25 cellular contexts compared by ENCODE assay signal in genomic region chr5:21931076-21931475, GRCh38.
"Had no signal": no experiment of that assay in that cellular context is flagged by ENCODE, and none has a peak within 500 bp of the region (broad histone marks: within the 10 kb centered on the region; RNA-seq: fewer than 3 reads in every experiment).

No MANE protein-coding gene starts in this region.

- H3K27me3 Mint-ChIP-seq: activated CD4-positive, alpha-beta T cell treated with anti-CD3 and anti-CD28 coated beads, Interleukin-2, amount 10 ng/mL, durations not matched to agents 7 days and 5 days; activated naive CD4-positive, alpha-beta T cell treated with anti-CD3 and anti-CD28 coated beads, Interleukin-2, amount 50 U/mL, for 24 hours; brain; dendritic cell treated with granulocyte-macrophage colony-stimulating factor and Interleukin-4, amounts not matched to agents 40 ng/mL and 50 ng/mL, for 4 days; type B pancreatic cell had no signal

- H3K4me3 ChIP-seq: spleen, testis, vagina had no signal

- H3K4me1 Mint-ChIP-seq: activated CD4-positive, alpha-beta T cell treated with anti-CD3 and anti-CD28 coated beads, Interleukin-2, amount 10 ng/mL, durations not matched to agents 7 days and 5 days; activated naive CD4-positive, alpha-beta T cell treated with anti-CD3 and anti-CD28 coated beads, Interleukin-2, amount 50 U/mL, for 24 hours; natural killer cell had no signal

- H3K9me3 ChIP-seq: testis, vagina had no signal

- H3K36me3 Mint-ChIP-seq: activated naive CD4-positive, alpha-beta T cell treated with anti-CD3 and anti-CD28 coated beads, Interleukin-2, amount 50 U/mL, for 24 hours had no signal

- H3K4me3 Mint-ChIP-seq: activated CD4-positive, alpha-beta T cell treated with anti-CD3 and anti-CD28 coated beads, Interleukin-2, amount 10 ng/mL, durations not matched to agents 7 days and 5 days; activated CD8-positive, alpha-beta T cell treated with anti-CD3 and anti-CD28 coated beads, Interleukin-2, amount 10 ng/mL, durations not matched to agents 7 days and 5 days; activated naive CD4-positive, alpha-beta T cell treated with anti-CD3 and anti-CD28 coated beads, Interleukin-2, amount 50 U/mL, for 24 hours; activated T-helper 1 cell treated with anti-CD3 and anti-CD28 coated beads, Interleukin-12 subunit alpha, Interleukin-12 subunit beta, Interleukin-2, Interleukin-4 antibody, amounts not matched to agents 30 ng/mL and 10 ng/mL and 1 ng/mL, durations not matched to agents 14 hours and 24 hours and 36 hours; brain; dendritic cell treated with granulocyte-macrophage colony-stimulating factor and Interleukin-4, amounts not matched to agents 40 ng/mL and 50 ng/mL, for 4 days; natural killer cell; type B pancreatic cell had no signal

- FAIRE-seq: endometrium, frontal cortex had no signal

- H3K27ac Mint-ChIP-seq: activated CD4-positive, alpha-beta T cell treated with anti-CD3 and anti-CD28 coated beads, Interleukin-2, amount 10 ng/mL, durations not matched to agents 7 days and 5 days; activated CD8-positive, alpha-beta T cell treated with anti-CD3 and anti-CD28 coated beads, Interleukin-2, amount 10 ng/mL, durations not matched to agents 7 days and 5 days; activated naive CD4-positive, alpha-beta T cell treated with anti-CD3 and anti-CD28 coated beads, Interleukin-2, amount 50 U/mL, for 24 hours; activated T-helper 1 cell treated with anti-CD3 and anti-CD28 coated beads, Interleukin-12 subunit alpha, Interleukin-12 subunit beta, Interleukin-2, Interleukin-4 antibody, amounts not matched to agents 30 ng/mL and 10 ng/mL and 1 ng/mL, durations not matched to agents 14 hours and 24 hours and 36 hours; brain; dendritic cell treated with granulocyte-macrophage colony-stimulating factor and Interleukin-4, amounts not matched to agents 40 ng/mL and 50 ng/mL, for 4 days; natural killer cell; type B pancreatic cell had no signal

- H3K4me1 ChIP-seq: spleen, testis, vagina had no signal

- DNase-seq: activated CD4-positive, alpha-beta T cell treated with anti-CD3 and anti-CD28 coated beads, Interleukin-2, amount 10 ng/mL, durations not matched to agents 7 days and 5 days; activated CD4-positive, CD25-positive, alpha-beta regulatory T cell treated with anti-CD3 and anti-CD28 coated beads, Interleukin-2, amount 50 U/mL, for 72 hours; activated CD8-positive, alpha-beta T cell treated with anti-CD3 and anti-CD28 coated beads, Interleukin-2, amount 10 ng/mL, durations not matched to agents 7 days and 5 days; activated gamma-delta T cell treated with Interleukin-2 at 50 U/mL for 16 hours; aorta; effector CD4-positive, alpha-beta T cell; hippocampal formation; kidney glomerular epithelial cell; left ventricle myocardium superior; mammary epithelial cell; midbrain; natural killer cell; spleen; stimulated activated CD4-positive, alpha-beta T cell treated with anti-CD3 and anti-CD28 coated beads, Interleukin-4, amount 100 ng/mL, for 1 hour; stimulated activated naive CD4-positive, alpha-beta T cell; testis had no signal

- H3K27me3 ChIP-seq: spleen, testis, vagina had no signal

- H3K36me3 ChIP-seq: spleen, vagina had no signal

- H3K27ac ChIP-seq: spleen, testis, vagina, VCaP had no signal
